Comparison of ENCODE assay signal across 1 cellular context in genomic region chr14:61661471-61661988, GRCh38.
TF ChIP-seq lines count a peak whose summit lies in the region.

No MANE protein-coding gene starts in this region.

TF ChIP-seq in HepG2, 621 proteins besides CTCF, POLR2A, EP300 and RAD21:
- TF ChIP-seq RFX1 (IDR thresholded peaks at IDR 0.05), result no peak
- no peak for TF ChIP-seq HOXA9 (CRISPR knock-in tag; IDR thresholded peaks at IDR 0.05; ENCODE audit: borderline replicate concordance)
- no peak for TF ChIP-seq GTF2F1 (IDR thresholded peaks at IDR 0.05; ENCODE audit: low read length)
- no peak for TF ChIP-seq ETV6 (CRISPR knock-in tag; conservative IDR thresholded peaks at IDR 0.05)
- no peak for TF ChIP-seq ZGPAT (CRISPR knock-in tag; IDR thresholded peaks at IDR 0.05)
- no peak for TF ChIP-seq NFE2L1 (CRISPR knock-in tag; IDR thresholded peaks at IDR 0.05; ENCODE audit: borderline replicate concordance)
- TF ChIP-seq HHEX (CRISPR knock-in tag; IDR thresholded peaks at IDR 0.05), result no peak
- TF ChIP-seq ZNF792 (CRISPR knock-in tag; IDR thresholded peaks at IDR 0.05), result no peak
- no peak for TF ChIP-seq ZNF782 (CRISPR knock-in tag; IDR thresholded peaks at IDR 0.05; ENCODE audit: borderline replicate concordance)
- no peak for TF ChIP-seq ZNF737 (CRISPR knock-in tag; IDR thresholded peaks at IDR 0.05; ENCODE audit: borderline replicate concordance)
- no peak for TF ChIP-seq ZNF549 (CRISPR knock-in tag; IDR thresholded peaks at IDR 0.05)
- no peak for TF ChIP-seq TEAD2 (CRISPR knock-in tag; IDR thresholded peaks at IDR 0.05)
- no peak for TF ChIP-seq TMF1 (CRISPR knock-in tag; IDR thresholded peaks at IDR 0.05; ENCODE audit: low read depth)
- no peak for TF ChIP-seq RARG (CRISPR knock-in tag; IDR thresholded peaks at IDR 0.05; ENCODE audit: low read depth)
- TF ChIP-seq CC2D1A (CRISPR knock-in tag; IDR thresholded peaks at IDR 0.05), result no peak
- TF ChIP-seq MED8 (CRISPR knock-in tag; IDR thresholded peaks at IDR 0.05; ENCODE audit: insufficient replicate concordance), result no peak
- no peak for TF ChIP-seq ZBTB37 (CRISPR knock-in tag; IDR thresholded peaks at IDR 0.05)
TF ChIP-seq in HepG2: peak in this region for 0.
